1 cellular context compared by ENCODE assay signal in the genomic region with DNA sequence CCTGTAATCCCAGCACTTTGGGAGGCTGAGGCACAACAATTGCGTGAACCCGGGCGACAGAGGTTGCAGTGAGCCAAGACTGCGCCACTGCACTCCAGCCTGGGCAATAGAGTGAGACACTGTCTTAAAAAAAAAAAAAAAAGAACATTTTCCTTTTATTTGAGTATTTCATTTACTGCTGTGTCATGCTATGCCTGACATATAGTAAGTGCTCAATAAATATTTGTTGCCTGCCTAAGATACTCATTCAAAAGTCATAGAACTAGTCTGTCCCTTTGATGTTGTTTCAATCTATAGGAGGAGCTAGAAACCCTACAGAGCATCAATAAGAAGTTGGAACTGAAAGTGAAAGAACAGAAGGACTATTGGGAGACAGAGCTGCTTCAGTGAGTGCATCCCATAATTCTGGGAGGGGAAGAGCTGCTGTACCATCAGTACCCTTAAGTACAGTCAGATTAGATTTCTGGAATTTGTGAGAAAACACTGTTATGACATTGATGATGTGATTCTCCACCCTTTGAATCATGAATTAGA.
TF ChIP-seq lines count a peak whose summit lies in the region.

No MANE protein-coding gene starts in this region.

TF ChIP-seq in A549, 52 proteins besides CTCF, POLR2A, EP300 and RAD21:
- TF ChIP-seq POLR2AphosphoS2 (conservative IDR thresholded peaks at IDR 0.05; ENCODE audit: low read length), result no peak
- peak; percentile 65 for TF ChIP-seq MAFK (IDR thresholded peaks at IDR 0.05; ENCODE audit: partially characterized antibody)
